ENCODE assay signal across 28 cellular contexts in the genomic region with DNA sequence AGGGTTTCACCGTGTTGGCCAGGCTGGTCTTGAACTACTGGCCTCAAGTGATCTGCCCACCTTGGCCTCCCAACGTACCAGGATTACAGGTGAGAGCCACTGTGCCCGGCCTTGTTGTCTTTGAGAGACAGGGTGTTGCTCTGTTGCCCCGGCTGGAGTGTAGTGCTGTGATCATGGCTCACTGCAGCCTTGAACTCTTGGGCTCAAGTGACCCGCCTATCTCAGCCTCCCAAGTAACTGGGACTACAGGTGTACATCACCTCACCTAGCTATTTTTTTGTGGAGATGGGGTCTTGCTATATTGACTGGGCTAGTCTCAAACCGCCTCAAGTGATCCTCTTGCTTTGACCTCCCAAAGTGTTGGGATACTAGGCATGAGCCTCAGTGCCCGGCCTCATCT.
"Had no signal": no experiment of that assay in that cellular context is flagged by ENCODE, and none has a peak within 500 bp of the region (broad histone marks: within the 10 kb centered on the region; RNA-seq: fewer than 3 reads in every experiment).

No MANE protein-coding gene starts in this region.

- H3K4me1 Mint-ChIP-seq: stimulated activated effector memory CD8-positive, alpha-beta T cell treated with anti-CD3 and anti-CD28 coated beads, Interleukin-12 subunit alpha, Interleukin-12 subunit beta, amount 100 ng/mL, for 72 hours had no signal

- H3K27ac Mint-ChIP-seq: stimulated activated effector memory CD8-positive, alpha-beta T cell treated with anti-CD3 and anti-CD28 coated beads, Interleukin-12 subunit alpha, Interleukin-12 subunit beta, amount 100 ng/mL, for 72 hours; stimulated activated memory B cell treated with anti-CD40 and anti-IgM and Interleukin-4, amounts not matched to agents 10 μg/mL and 1 μg/mL and 100 μg/mL, for 72 hours; stimulated activated naive B cell treated with anti-CD40 and anti-IgM and Interleukin-4, amounts not matched to agents 10 μg/mL and 1 μg/mL and 100 μg/mL, for 72 hours; stimulated activated naive CD8-positive, alpha-beta T cell treated with anti-CD3 and anti-CD28 coated beads, Interleukin-15, amount 100 ng/mL, for 72 hours; stimulated activated naive CD8-positive, alpha-beta T cell treated with anti-CD3 and anti-CD28 coated beads, Interleukin-15, Interleukin-2, amounts not matched to agents 100 ng/mL and 50 ng/mL, for 24 hours; type B pancreatic cell had no signal

- H3K4me1 ChIP-seq: suprapubic skin, testis, thyroid gland, tibial artery, tibial nerve, transverse colon, uterus, vagina had no signal

- H3K36me3 Mint-ChIP-seq: stimulated activated effector memory CD8-positive, alpha-beta T cell treated with anti-CD3 and anti-CD28 coated beads, Interleukin-12 subunit alpha, Interleukin-12 subunit beta, amount 100 ng/mL, for 72 hours; stimulated activated memory B cell treated with anti-CD40 and anti-IgM and Interleukin-4, amounts not matched to agents 10 μg/mL and 1 μg/mL and 100 μg/mL, for 72 hours; stimulated activated naive B cell treated with anti-CD40 and anti-IgM and Interleukin-4, amounts not matched to agents 10 μg/mL and 1 μg/mL and 100 μg/mL, for 72 hours; type B pancreatic cell had no signal

- H3K27me3 Mint-ChIP-seq: stimulated activated naive CD8-positive, alpha-beta T cell treated with anti-CD3 and anti-CD28 coated beads, Interleukin-15, amount 100 ng/mL, for 72 hours; stimulated activated naive CD8-positive, alpha-beta T cell treated with anti-CD3 and anti-CD28 coated beads, Interleukin-15, Interleukin-2, amounts not matched to agents 100 ng/mL and 50 ng/mL, for 24 hours; type B pancreatic cell had no signal

- ATAC-seq: stimulated activated effector memory CD8-positive, alpha-beta T cell treated with anti-CD3 and anti-CD28 coated beads, Interleukin-12 subunit alpha, Interleukin-12 subunit beta, amount 100 ng/mL, for 72 hours; stimulated activated memory B cell treated with anti-CD40 and anti-IgM and Interleukin-4, amounts not matched to agents 10 μg/mL and 1 μg/mL and 100 μg/mL, for 72 hours; stimulated activated naive B cell treated with anti-CD40 and anti-IgM and Interleukin-4, amounts not matched to agents 10 μg/mL and 1 μg/mL and 100 μg/mL, for 72 hours; stimulated activated naive CD8-positive, alpha-beta T cell treated with anti-CD3 and anti-CD28 coated beads, Interleukin-15, amount 100 ng/mL, for 72 hours; stimulated activated naive CD8-positive, alpha-beta T cell treated with anti-CD3 and anti-CD28 coated beads, Interleukin-15, Interleukin-2, amounts not matched to agents 100 U/mL and 50 U/mL, for 24 hours; upper lobe of right lung had no signal

- H3K27ac ChIP-seq: stomach, suprapubic skin, testis, thoracic aorta, thyroid gland, tibial artery, tibial nerve, transverse colon, upper lobe of left lung, upper lobe of right lung, uterus, vagina had no signal

- DNase-seq: stimulated activated CD4-positive, alpha-beta T cell treated with anti-CD3 and anti-CD28 coated beads, Interleukin-2, amount 100 ng/mL, for 48 hours; stimulated activated CD4-positive, alpha-beta T cell treated with anti-CD3 and anti-CD28 coated beads, Interleukin-4, amount 100 ng/mL, for 1 hour; stimulated activated CD4-positive, alpha-beta T cell treated with anti-CD3 and anti-CD28 coated beads, Interleukin-4, amount 100 ng/mL, for 24 hours; stimulated activated CD4-positive, alpha-beta T cell treated with anti-CD3 and anti-CD28 coated beads, Interleukin-4, amount 100 ng/mL, for 4 hours; stimulated activated CD8-positive, alpha-beta memory T cell treated with anti-CD3 and anti-CD28 coated beads, Interleukin-4, amount 100 ng/mL, for 48 hours; stimulated activated naive B cell treated with anti-CD40 and anti-IgM and Interleukin-4, amounts not matched to agents 10 μg/mL and 1 μg/mL and 100 μg/mL, for 72 hours; stimulated activated naive CD4-positive, alpha-beta T cell; stimulated activated naive CD4-positive, alpha-beta T cell treated with Interleukin-2 at 50 U/mL for 16 hours; stimulated activated naive CD8-positive, alpha-beta T cell treated with anti-CD3 and anti-CD28 coated beads, Interleukin-15, amount 100 ng/mL, for 72 hours; stimulated activated naive CD8-positive, alpha-beta T cell treated with anti-CD3 and anti-CD28 coated beads, Interleukin-15, Interleukin-2, amounts not matched to agents 100 U/mL and 50 U/mL, for 24 hours; stomach; substantia nigra; testis; thyroid gland; tibial artery; transverse colon; trophoblast cell; upper lobe of left lung; upper lobe of right lung; uterus had no signal

- H3K9me3 Mint-ChIP-seq: stimulated activated effector memory CD8-positive, alpha-beta T cell treated with anti-CD3 and anti-CD28 coated beads, Interleukin-12 subunit alpha, Interleukin-12 subunit beta, amount 100 ng/mL, for 72 hours; stimulated activated memory B cell treated with anti-CD40 and anti-IgM and Interleukin-4, amounts not matched to agents 10 μg/mL and 1 μg/mL and 100 μg/mL, for 72 hours; stimulated activated naive B cell treated with anti-CD40 and anti-IgM and Interleukin-4, amounts not matched to agents 10 μg/mL and 1 μg/mL and 100 μg/mL, for 72 hours; stimulated activated naive CD8-positive, alpha-beta T cell treated with anti-CD3 and anti-CD28 coated beads, Interleukin-15, amount 100 ng/mL, for 72 hours; stimulated activated naive CD8-positive, alpha-beta T cell treated with anti-CD3 and anti-CD28 coated beads, Interleukin-15, Interleukin-2, amounts not matched to agents 100 ng/mL and 50 ng/mL, for 24 hours; type B pancreatic cell had no signal

- H3K4me3 ChIP-seq: stomach, suprapubic skin, testis, thoracic aorta, thyroid gland, tibial artery, tibial nerve, transverse colon, upper lobe of left lung, upper lobe of right lung, uterus, vagina had no signal

- H3K9me3 ChIP-seq: stomach, suprapubic skin, testis, thoracic aorta, thyroid gland, tibial artery, tibial nerve, transverse colon, upper lobe of left lung, upper lobe of right lung, uterus, vagina had no signal

- H3K36me3 ChIP-seq: stomach, suprapubic skin, thoracic aorta, thyroid gland, tibial artery, tibial nerve, transverse colon, upper lobe of left lung, upper lobe of right lung, uterus, vagina had no signal

- H3K4me3 Mint-ChIP-seq: stimulated activated effector memory CD8-positive, alpha-beta T cell treated with anti-CD3 and anti-CD28 coated beads, Interleukin-12 subunit alpha, Interleukin-12 subunit beta, amount 100 ng/mL, for 72 hours; stimulated activated memory B cell treated with anti-CD40 and anti-IgM and Interleukin-4, amounts not matched to agents 10 μg/mL and 1 μg/mL and 100 μg/mL, for 72 hours; stimulated activated naive B cell treated with anti-CD40 and anti-IgM and Interleukin-4, amounts not matched to agents 10 μg/mL and 1 μg/mL and 100 μg/mL, for 72 hours; stimulated activated naive CD8-positive, alpha-beta T cell treated with anti-CD3 and anti-CD28 coated beads, Interleukin-15, amount 100 ng/mL, for 72 hours; stimulated activated naive CD8-positive, alpha-beta T cell treated with anti-CD3 and anti-CD28 coated beads, Interleukin-15, Interleukin-2, amounts not matched to agents 100 ng/mL and 50 ng/mL, for 24 hours; type B pancreatic cell had no signal

- H3K27me3 ChIP-seq: suprapubic skin, testis, thyroid gland, transverse colon, upper lobe of left lung, upper lobe of right lung, uterus, vagina had no signal
